Comparison of ENCODE assay signal across 8 cellular contexts in genomic region chr16:997440-998051, GRCh38. TPM values are rescaled to one million over a fixed set of nuclear protein-coding genes. Genes with fewer than 3 reads are reported as not detected.
DNase-seq lines count a peak whose midpoint lies in the region; ATAC-seq, FAIRE-seq and TF ChIP-seq lines count a peak whose summit lies in the region.

No MANE protein-coding gene starts in this region.

- peaks cover 13 to 18% of the 10 kb centered on the region in 2 donors for H3K36me3 Mint-ChIP-seq in stimulated activated naive B cell treated with anti-CD40 and anti-IgM and Interleukin-4, amounts not matched to agents 10 μg/mL and 1 μg/mL and 100 μg/mL, for 72 hours

- H3K27ac ChIP-seq in HepG2 (ENCODE audit: extremely low read length, insufficient read depth, low read length): no peak overlapping the region

- no peak overlapping the region for H3K27ac Mint-ChIP-seq in stimulated activated naive B cell treated with anti-CD40 and anti-IgM and Interleukin-4, amounts not matched to agents 10 μg/mL and 1 μg/mL and 100 μg/mL, for 72 hours

- peaks cover 4% of the 10 kb centered on the region; the same call in 1 of the 2 replicates for H4K20me1 ChIP-seq in HepG2 (ENCODE audit: insufficient read depth, low read length)

- peaks cover 47 to 48% of the 10 kb centered on the region in 2 donors for H3K27me3 Mint-ChIP-seq in stimulated activated naive B cell treated with anti-CD40 and anti-IgM and Interleukin-4, amounts not matched to agents 10 μg/mL and 1 μg/mL and 100 μg/mL, for 72 hours

- DNase-seq in Daoy (ENCODE audit: low read depth) (peak; percentile 75), T-helper 2 cell (peak in 4 of 5 experiments; percentile 35 to 60 (median 51)), astrocyte of the spinal cord (ENCODE audit: low read depth, low spot score) (peak; percentile 44), HepG2 (ENCODE audit: low spot score) (no peak)
- DNase-seq in stimulated activated CD8-positive, alpha-beta memory T cell treated with anti-CD3 and anti-CD28 coated beads, Interleukin-7, amount 100 ng/mL, for 24 hours (ENCODE audit: low read depth): peak; percentile 5
- no peak for DNase-seq in stimulated activated naive B cell treated with anti-CD40 and anti-IgM and Interleukin-4, amounts not matched to agents 10 μg/mL and 1 μg/mL and 100 μg/mL, for 72 hours

- in situ Hi-C loops in astrocyte of the spinal cord (cut with HindIII; ENCODE audit: low sequenced_read_pairs) (no loop called here), HepG2 (cut with HindIII; ENCODE audit: extremely low pct_ligation_motif_present, low pct_unique_long_range_greater_than_20kb) (no loop called here)

- H3K4me3 Mint-ChIP-seq in stimulated activated naive B cell treated with anti-CD40 and anti-IgM and Interleukin-4, amounts not matched to agents 10 μg/mL and 1 μg/mL and 100 μg/mL, for 72 hours: no peak overlapping the region

- intact Hi-C loops in HepG2 (cut with micrococcal nuclease; ENCODE audit: unreplicated experiment): no loop called here

- POLR2A ChIA-PET in HepG2 (lab: Yijun Ruan, JAX): no interaction called here

- 98% methylated on average over 7 of the region's 39 CpGs for WGBS in HepG2 (ENCODE audit: low lambda C conversion rate)

- ATAC-seq in HepG2: no peak
- ATAC-seq in stimulated activated naive B cell treated with anti-CD40 and anti-IgM and Interleukin-4, amounts not matched to agents 10 μg/mL and 1 μg/mL and 100 μg/mL, for 72 hours (replicated peaks): no peak
- ATAC-seq in HG03175 (IDR thresholded peaks at IDR 0.05; ENCODE audit: unreplicated experiment): no peak
- ATAC-seq in HG02759 (IDR thresholded peaks at IDR 0.05; ENCODE audit: unreplicated experiment): no peak

- no peak overlapping the region for H2AFZ ChIP-seq in HepG2 (ENCODE audit: low read length)

- no peaks in the 10 kb centered on the region for H3K9me3 ChIP-seq in HepG2 (ENCODE audit: low read length)

- H3K4me3 ChIP-seq in astrocyte of the spinal cord (ENCODE audit: low read depth, low read length): no peak overlapping the region
- no peak overlapping the region for H3K4me3 ChIP-seq in HepG2 (replicated peaks in 1 of 3; ENCODE audit: insufficient read depth in 1 of 3, low read depth in 2 of 3, low read length in 3 of 3)

- peaks cover 17 to 23% of the 10 kb centered on the region in 2 donors for H3K9me3 Mint-ChIP-seq in stimulated activated naive B cell treated with anti-CD40 and anti-IgM and Interleukin-4, amounts not matched to agents 10 μg/mL and 1 μg/mL and 100 μg/mL, for 72 hours

- no TSS peak for BruUV-seq in HepG2 (replicated peaks; lab: Mats Ljungman, UMichigan)

- H3K79me2 ChIP-seq in HepG2 (ENCODE audit: insufficient read depth, low read length): no peaks in the 10 kb centered on the region

- no peak for TF ChIP-seq POLR2A in HepG2 (IDR thresholded peaks at IDR 0.05; ENCODE audit: insufficient read depth in 1 of 2, low read depth in 2 of 2, low read length in 2 of 2)

- H3K27me3 ChIP-seq in HepG2 (ENCODE audit: control insufficient read depth in 1 of 2, insufficient read depth in 2 of 2, low read length in 2 of 2): peaks cover 30 to 80% of the 10 kb centered on the region in 2 experiments

- H3K4me1 ChIP-seq in HepG2 (ENCODE audit: insufficient read depth, low read length): no peaks in the 10 kb centered on the region

- CTCF ChIA-PET in HepG2 (lab: Yijun Ruan, JAX; ENCODE audit: low intra/inter-chr PET ratio, low total read pairs): no interaction called here

- no peak overlapping the region for H3K4me2 ChIP-seq in HepG2 (ENCODE audit: low read depth, low read length)

- no peaks in the 10 kb centered on the region for H3K36me3 ChIP-seq in HepG2 (replicated peaks in 1 of 2; ENCODE audit: control insufficient read depth in 1 of 2, insufficient read depth in 2 of 2, low read length in 2 of 2)

- no peak for TF ChIP-seq EP300 in HepG2 (IDR thresholded peaks at IDR 0.05; ENCODE audit: low read depth in 2 of 2, low read length in 2 of 2)
- no peak for TF ChIP-seq EP300 in HepG2 (CRISPR knock-in tag; IDR thresholded peaks at IDR 0.05; ENCODE audit: borderline replicate concordance)

- TF ChIP-seq RAD21 in HepG2 (CRISPR knock-in tag; IDR thresholded peaks at IDR 0.05): no peak

- H3K4me1 Mint-ChIP-seq in stimulated activated naive B cell treated with anti-CD40 and anti-IgM and Interleukin-4, amounts not matched to agents 10 μg/mL and 1 μg/mL and 100 μg/mL, for 72 hours: no peaks in the 10 kb centered on the region

- TF ChIP-seq CTCF in astrocyte of the spinal cord (IDR thresholded peaks at IDR 0.05; ENCODE audit: low read depth, low read length): no peak
- TF ChIP-seq CTCF in HepG2 (CRISPR knock-in tag; IDR thresholded peaks at IDR 0.05): no peak

- no peak for FAIRE-seq in HepG2 (lab: Jason Lieb, UNC)

- H3K9ac ChIP-seq in HepG2 (ENCODE audit: insufficient read depth, low read depth, low read length): no peak overlapping the region

TF ChIP-seq in HepG2, 621 proteins besides CTCF, POLR2A, EP300 and RAD21:
- TF ChIP-seq SALL1 (CRISPR knock-in tag; IDR thresholded peaks at IDR 0.05) (no peak), EZH2 (conservative IDR thresholded peaks at IDR 0.05; ENCODE audit: low read depth, low read length) (peak; percentile 4; the same call in 1 of the 2 replicates)

RNA-seq across cellular contexts. Expression of gene SOX8, which starts 16.0 kb away (rescaled TPM):
- total RNA-seq in Daoy (2014; rRNA removed; shearing (Covaris generic)): 0.17 TPM in 1 of 2 replicates, not detected in the other
- total RNA-seq in HepG2 (2016; rRNA removed; fragmentation: Illumina TruSeq; extraction: Trizol): 0.15 and 0.20 TPM in 2 replicates
- not detected in 2 replicates for total RNA-seq in HepG2 (2016; cell fraction: cytosol; rRNA removed; fragmentation: Illumina TruSeq; extraction: Trizol; ENCODE audit: low read depth)
- 0.21 and 0.28 TPM in 2 replicates for total RNA-seq in HepG2 (2016; cell fraction: insoluble cytoplasmic fraction; rRNA removed; fragmentation: Illumina TruSeq; extraction: Trizol)
- 0.19 and 0.31 TPM in 2 replicates for total RNA-seq in HepG2 (2016; cell fraction: membrane; rRNA removed; fragmentation: Illumina TruSeq; extraction: Trizol)
- 0.22 TPM in 1 of 2 replicates, not detected in the other for total RNA-seq in HepG2 (2016; cell fraction: nucleus; rRNA removed; fragmentation: Illumina TruSeq; extraction: Trizol)
- polyA plus RNA-seq in HepG2 (2011; rRNA removed): 0.28 and 0.34 TPM in 2 replicates
- polyA plus RNA-seq in HepG2 (2011; cell fraction: cytosol; rRNA removed): 0.32 and 0.42 TPM in 2 replicates
- polyA plus RNA-seq in HepG2 (2011; cell fraction: nucleus; rRNA removed): 3.2 and 3.6 TPM in 2 replicates
- 0.25 and 0.61 TPM in 2 replicates for polyA plus RNA-seq in HepG2 (2012)
- polyA plus RNA-seq in HepG2 (2016; cell fraction: cytosol; fragmentation: Illumina TruSeq; extraction: Trizol; ENCODE audit: low read depth): 0.06 and 0.08 TPM in 2 replicates
- 0.33 and 0.39 TPM in 2 replicates for polyA plus RNA-seq in HepG2 (2016; cell fraction: insoluble cytoplasmic fraction; fragmentation: Illumina TruSeq; extraction: Trizol; ENCODE audit: low read depth)
- polyA plus RNA-seq in HepG2 (2016; cell fraction: membrane; fragmentation: Illumina TruSeq; extraction: Trizol; ENCODE audit: low read depth): 0.20 TPM in 1 of 2 replicates, not detected in the other
- polyA plus RNA-seq in HepG2 (2016; cell fraction: nucleus; fragmentation: Illumina TruSeq; extraction: Trizol; ENCODE audit: insufficient read depth, low read depth): 0.55 and 0.61 TPM in 2 replicates
- 0.09 and 0.42 TPM in 2 replicates for polyA minus RNA-seq in HepG2 (2011; rRNA and poly(A)+ RNA removed; ENCODE audit: low replicate concordance)
- 0.30 TPM in 1 of 2 replicates, not detected in the other for polyA minus RNA-seq in HepG2 (2011; cell fraction: cytosol; rRNA and poly(A)+ RNA removed)
- polyA minus RNA-seq in HepG2 (2011; cell fraction: nucleus; rRNA and poly(A)+ RNA removed): 0.25 and 0.39 TPM in 2 replicates

RNA-seq across cellular contexts. Expression of gene LMF1, which starts 26.8 kb away (rescaled TPM):
- 1.8 and 2.6 TPM in 2 replicates for total RNA-seq in Daoy (2014; rRNA removed; shearing (Covaris generic))
- 2.3 and 6.8 TPM in 2 replicates for total RNA-seq in HepG2 (2016; rRNA removed; fragmentation: Illumina TruSeq; extraction: Trizol)
- total RNA-seq in HepG2 (2016; cell fraction: cytosol; rRNA removed; fragmentation: Illumina TruSeq; extraction: Trizol; ENCODE audit: low read depth): 23.4 and 25.3 TPM in 2 replicates
- total RNA-seq in HepG2 (2016; cell fraction: insoluble cytoplasmic fraction; rRNA removed; fragmentation: Illumina TruSeq; extraction: Trizol): 1.7 and 5.9 TPM in 2 replicates
- 6.7 and 7.2 TPM in 2 replicates for total RNA-seq in HepG2 (2016; cell fraction: membrane; rRNA removed; fragmentation: Illumina TruSeq; extraction: Trizol)
- total RNA-seq in HepG2 (2016; cell fraction: nucleus; rRNA removed; fragmentation: Illumina TruSeq; extraction: Trizol): 6.8 and 8.9 TPM in 2 replicates
- 8.5 and 13.7 TPM in 2 replicates for polyA plus RNA-seq in HepG2 (2011; rRNA removed)
- polyA plus RNA-seq in HepG2 (2011; cell fraction: cytosol; rRNA removed): 6.6 and 9.1 TPM in 2 replicates
- 21.9 and 22.4 TPM in 2 replicates for polyA plus RNA-seq in HepG2 (2011; cell fraction: nucleus; rRNA removed)
- polyA plus RNA-seq in HepG2 (2012): 7.4 and 13.7 TPM in 2 replicates
- polyA plus RNA-seq in HepG2 (2016; cell fraction: cytosol; fragmentation: Illumina TruSeq; extraction: Trizol; ENCODE audit: low read depth): 1.2 and 1.4 TPM in 2 replicates
- 1.7 and 1.8 TPM in 2 replicates for polyA plus RNA-seq in HepG2 (2016; cell fraction: insoluble cytoplasmic fraction; fragmentation: Illumina TruSeq; extraction: Trizol; ENCODE audit: low read depth)
- 1.1 and 1.4 TPM in 2 replicates for polyA plus RNA-seq in HepG2 (2016; cell fraction: membrane; fragmentation: Illumina TruSeq; extraction: Trizol; ENCODE audit: low read depth)
- 9.6 and 11.1 TPM in 2 replicates for polyA plus RNA-seq in HepG2 (2016; cell fraction: nucleus; fragmentation: Illumina TruSeq; extraction: Trizol; ENCODE audit: insufficient read depth, low read depth)
- polyA minus RNA-seq in HepG2 (2011; rRNA and poly(A)+ RNA removed; ENCODE audit: low replicate concordance): 30.2 and 40.1 TPM in 2 replicates
- 10.7 and 15.0 TPM in 2 replicates for polyA minus RNA-seq in HepG2 (2011; cell fraction: cytosol; rRNA and poly(A)+ RNA removed)
- 13.4 and 17.4 TPM in 2 replicates for polyA minus RNA-seq in HepG2 (2011; cell fraction: nucleus; rRNA and poly(A)+ RNA removed)

Comparison
In these comparisons a context has a peak if more than half of its experiments do, and no peak if none do; other contexts are left out.
1. DNase-seq: peak in Daoy (single experiment), T-helper 2 cell (4 of 5), astrocyte of the spinal cord (single experiment) and stimulated activated CD8-positive, alpha-beta memory T cell treated with anti-CD3 and anti-CD28 coated beads, Interleukin-7, amount 100 ng/mL, for 24 hours (single experiment); none in HepG2 (single experiment) and stimulated activated naive B cell treated with anti-CD40 and anti-IgM and Interleukin-4, amounts not matched to agents 10 μg/mL and 1 μg/mL and 100 μg/mL, for 72 hours (single experiment).